ENCODE assay signal across 1 cellular context in genomic region chr4:122849789-122850188, GRCh38. TPM values are rescaled to one million over a fixed set of nuclear protein-coding genes. Genes with fewer than 3 reads are reported as not detected.
"Had no signal": no experiment of that assay in that cellular context is flagged by ENCODE, and none has a peak within 500 bp of the region (broad histone marks: within the 10 kb centered on the region; RNA-seq: fewer than 3 reads in every experiment).

No MANE protein-coding gene starts in this region.

RNA-seq across cellular contexts. Expression of gene FGF2, which starts 23.2 kb away (rescaled TPM):
- total RNA-seq: activated naive CD8-positive, alpha-beta T cell treated with anti-CD3 and anti-CD28 coated beads, Interleukin-2, amount 10 ng/mL, durations not matched to agents 7 days and 5 days had no signal
